In genomic region chr5:4698596-4698995, GRCh38 we compare ENCODE assay signal across 10 cellular contexts.
"Had no signal": no experiment of that assay in that cellular context is flagged by ENCODE, and none has a peak within 500 bp of the region (broad histone marks: within the 10 kb centered on the region; RNA-seq: fewer than 3 reads in every experiment).

No MANE protein-coding gene starts in this region.

- H3K4me2 ChIP-seq: KMS-11 had no signal

- H3K27ac ChIP-seq: GM23248, HL-60, KMS-11 had no signal

- H2AFZ ChIP-seq: GM23248 had no signal

- H3K9me3 Mint-ChIP-seq: H9 had no signal

- H3K4me1 Mint-ChIP-seq: H9 had no signal

- H3K27ac Mint-ChIP-seq: H9, HFFc6 had no signal

- H3K9ac ChIP-seq: GM23248, KMS-11 had no signal

- H3K4me3 ChIP-seq: GM23248 had no signal

- H3K4me3 Mint-ChIP-seq: H9, HFFc6 had no signal

- DNase-seq: GOT3, H9, HCEC 1CT, HFFc6, IMR-90, Karpas-422, KBM-7 had no signal
